Comparison of ENCODE assay signal across 15 cellular contexts in genomic region chr7:131111-132094, GRCh38.
DNase-seq lines count a peak whose midpoint lies in the region; ATAC-seq, FAIRE-seq and TF ChIP-seq lines count a peak whose summit lies in the region.
"Had no signal": no experiment of that assay in that cellular context is flagged by ENCODE, and none has a peak within 500 bp of the region (broad histone marks: within the 10 kb centered on the region; RNA-seq: fewer than 3 reads in every experiment).

No MANE protein-coding gene starts in this region.

- CTCF ChIA-PET in T-cell (lab: Charles Lee): no interaction called here

- H4K20me1 ChIP-seq in fibroblast of lung (ENCODE audit: control insufficient read depth, extremely low read depth, insufficient read depth, low read length): no peaks in the 10 kb centered on the region

- FAIRE-seq in urothelium cell line (lab: Jason Lieb, UNC): peak; percentile 56

- no peaks in the 10 kb centered on the region for H3K9me3 ChIP-seq in fibroblast of lung (ENCODE audit: control insufficient read depth, insufficient read depth, low read depth, low read length)

- no peak overlapping the region for H3K27ac ChIP-seq in fibroblast of lung (ENCODE audit: insufficient read depth, low read length)
- H3K27ac ChIP-seq: KMS-11 had no signal

- H3K36me3 ChIP-seq in fibroblast of lung (ENCODE audit: control insufficient read depth, insufficient read depth, low read length): no peaks in the 10 kb centered on the region

- H3K4me2 ChIP-seq in fibroblast of lung (ENCODE audit: extremely low read depth, insufficient read depth, low read length): peak overlapping the region; percentile 2
- H3K4me2 ChIP-seq: KMS-11 had no signal

- peak overlapping the region; percentile 43 for H2AFZ ChIP-seq in fibroblast of lung (ENCODE audit: low read length)

- intact Hi-C loops in Right ventricle myocardium superior (cut with DNase I) (no loop called here), cardiac septum (cut with DNase I) (no loop called here)

- no peak for TF ChIP-seq CTCF in fibroblast of lung (conservative IDR thresholded peaks at IDR 0.05 in 1 of 2, IDR thresholded peaks at IDR 0.05 in 1 of 2; ENCODE audit: low read depth in 1 of 2, low read length in 2 of 2)

- H3K4me3 Mint-ChIP-seq in T-cell: no peak overlapping the region
- H3K4me3 Mint-ChIP-seq: B cell had no signal

- H3K9ac ChIP-seq in fibroblast of lung (ENCODE audit: insufficient read depth, low read length): no peak overlapping the region
- H3K9ac ChIP-seq: KMS-11 had no signal

- H3K27ac Mint-ChIP-seq in T-cell: no peak overlapping the region
- H3K27ac Mint-ChIP-seq: B cell had no signal

- no peaks in the 10 kb centered on the region for H3K9me3 Mint-ChIP-seq in T-cell

- DNase-seq in Right ventricle myocardium superior (peak; percentile 84), cardiac septum (ENCODE audit: low spot score) (no peak), fibroblast of lung (ENCODE audit: low read depth in 2 of 2) (peak; percentile 32 to 50), mucosa of gallbladder (ENCODE audit: low spot score) (peak; percentile 40), urothelium cell line (ENCODE audit: low spot score) (no peak), T-cell (no peak), GDM1 (lab: John Stamatoyannopoulos, UW) (no peak)
- no peak for DNase-seq in stimulated activated CD4-positive, alpha-beta T cell treated with anti-CD3 and anti-CD28 coated beads, Interleukin-12 subunit alpha, Interleukin-12 subunit beta, amount 100 ng/mL, for 4 hours
- DNase-seq: activated CD4-positive, alpha-beta T cell treated with anti-CD3 and anti-CD28 coated beads, Interleukin-2, amount 50 U/mL, for 4 hours; activated gamma-delta T cell treated with Interleukin-2 at 50 U/mL for 16 hours; NCI-H2227 treated with DMSO at 0.1 percent for 48 hours; OCI-M1; T-helper 2 cell had no signal

- peaks cover 3 to 9% of the 10 kb centered on the region in 2 donors for H3K27me3 Mint-ChIP-seq in T-cell

- no peaks in the 10 kb centered on the region for H3K79me2 ChIP-seq in fibroblast of lung (ENCODE audit: control insufficient read depth, insufficient read depth, low read length)

- peaks cover 5% of the 10 kb centered on the region for H3K27me3 ChIP-seq in fibroblast of lung (ENCODE audit: control insufficient read depth, insufficient read depth, low read length)

- H3K4me3 ChIP-seq in fibroblast of lung (replicated peaks in 1 of 4; ENCODE audit: control extremely low read depth in 1 of 4, insufficient read depth in 1 of 4, low read depth in 3 of 4, low read length in 4 of 4): no peak overlapping the region

- H3K36me3 Mint-ChIP-seq in T-cell: no peaks in the 10 kb centered on the region

- peaks cover 9% of the 10 kb centered on the region for H3K4me1 ChIP-seq in fibroblast of lung (ENCODE audit: control insufficient read depth, extremely low read depth, insufficient read depth, low read length)

- POLR2A ChIA-PET in T-cell (lab: Charles Lee): no interaction called here

- no peaks in the 10 kb centered on the region for H3K4me1 Mint-ChIP-seq in T-cell
- H3K4me1 Mint-ChIP-seq: B cell had no signal

- peak; percentile 60 for ATAC-seq in Right ventricle myocardium superior (ENCODE audit: poor library complexity)
- ATAC-seq in T-cell (replicated peaks in 1 of 4): no peak

Comparison
In these comparisons a context has a peak if more than half of its experiments do, and no peak if none do; other contexts are left out.
1. DNase-seq: peak in Right ventricle myocardium superior (single experiment), fibroblast of lung (2 of 2) and mucosa of gallbladder (single experiment); none in cardiac septum (single experiment), urothelium cell line (single experiment), stimulated activated CD4-positive, alpha-beta T cell treated with anti-CD3 and anti-CD28 coated beads, Interleukin-12 subunit alpha, Interleukin-12 subunit beta, amount 100 ng/mL, for 4 hours (single experiment), T-cell (0 of 34) and GDM1 (single experiment).